ENCODE assay signal across 17 cellular contexts in the genomic region with DNA sequence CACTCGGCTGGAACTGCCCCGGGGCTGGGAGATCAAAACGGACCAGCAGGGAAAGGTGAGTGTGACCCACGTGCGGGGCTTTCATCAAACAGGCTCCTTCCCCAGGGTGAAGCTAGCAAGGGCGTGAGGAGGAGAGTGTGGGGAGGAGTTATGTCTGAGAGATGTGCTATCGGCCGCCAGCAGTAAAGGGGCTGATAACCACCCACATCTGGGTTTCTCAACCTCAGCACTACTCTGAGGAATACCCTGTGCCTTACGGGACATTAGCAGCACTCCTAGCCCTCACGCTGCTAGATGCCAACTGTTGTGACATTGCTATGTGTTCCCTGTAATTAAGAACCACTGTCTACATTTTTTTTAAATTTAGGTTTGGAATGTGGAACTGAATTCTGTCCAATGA.
DNase-seq lines count a peak whose midpoint lies in the region; ATAC-seq, FAIRE-seq and TF ChIP-seq lines count a peak whose summit lies in the region.
"Had no signal": no experiment of that assay in that cellular context is flagged by ENCODE, and none has a peak within 500 bp of the region (broad histone marks: within the 10 kb centered on the region; RNA-seq: fewer than 3 reads in every experiment).

No MANE protein-coding gene starts in this region.

- no peak overlapping the region for H3K56ac ChIP-seq in H1 (replicated peaks; ENCODE audit: insufficient read length, low read depth, low read length)

- no peak for TF ChIP-seq CTCF in AG10803 (conservative IDR thresholded peaks at IDR 0.05; ENCODE audit: low read length)
- no peak for TF ChIP-seq CTCF in H1 (IDR thresholded peaks at IDR 0.05; ENCODE audit: control extremely low read depth in 1 of 3, insufficient read depth in 1 of 3, low read depth in 1 of 3, low read length in 3 of 3)
- no peak for TF ChIP-seq CTCF in omental fat pad (IDR thresholded peaks at IDR 0.05)

- H3K4me1 ChIP-seq in H1 (replicated peaks in 1 of 4; ENCODE audit: control insufficient read depth in 3 of 4, insufficient read depth in 4 of 4, low read length in 3 of 4): peaks cover 0 to 5% (median 2%) of the 10 kb centered on the region in 4 experiments; a peak in 4 of 7 replicates

- H2BK15ac ChIP-seq in H1 (ENCODE audit: low read length): no peak overlapping the region

- POLR2A ChIA-PET in H1 (lab: Charles Lee; ENCODE audit: partially characterized antibody): no interaction called here

- TF ChIP-seq RAD21 in H1 (IDR thresholded peaks at IDR 0.05 in 1 of 2, conservative IDR thresholded peaks at IDR 0.05 in 1 of 2; ENCODE audit: low read depth in 2 of 2, low read length in 2 of 2): no peak

- no peak overlapping the region for H3K9ac ChIP-seq in H1 (replicated peaks in 1 of 4; ENCODE audit: extremely low read depth in 1 of 4, low read depth in 3 of 4, low read length in 3 of 4)
- H3K9ac ChIP-seq: GM23248 had no signal

- H3K14ac ChIP-seq in H1 (ENCODE audit: insufficient read length): no peak overlapping the region

- peak overlapping the region; percentile 82 for H4K8ac ChIP-seq in H1 (ENCODE audit: extremely low read depth, insufficient read depth, low read length)

- H2BK12ac ChIP-seq in H1 (ENCODE audit: low read depth, low read length): no peak overlapping the region

- H3K27me3 ChIP-seq in H1 (replicated peaks in 1 of 4; ENCODE audit: control insufficient read depth in 3 of 4, extremely low read depth in 1 of 4, insufficient read depth in 3 of 4, low read length in 3 of 4): no peaks in the 10 kb centered on the region
- H3K27me3 ChIP-seq: MG63 had no signal

- H3K4ac ChIP-seq in H1 (replicated peaks; ENCODE audit: insufficient read length, low read depth, low read length): no peak overlapping the region

- CTCF ChIA-PET in H1 (lab: Charles Lee; ENCODE audit: partially characterized antibody): interaction anchor here (1.6 to 2.1 kb wide), 2 partner anchors 10 to 12 kb away, joined by 5 to 9 read pairs; no protein-coding TSS in a partner anchor

- H2AK5ac ChIP-seq in H1 (ENCODE audit: low read depth, low read length): no peak overlapping the region

- H3K4me2 ChIP-seq in H1 (ENCODE audit: insufficient read depth in 1 of 2, low read depth in 2 of 2, low read length in 2 of 2): no peak overlapping the region

- no peak overlapping the region for H4K91ac ChIP-seq in H1 (replicated peaks; ENCODE audit: insufficient read length, low read length)

- H4K20me1 ChIP-seq in H1 (replicated peaks in 1 of 2; ENCODE audit: control insufficient read depth in 1 of 2, insufficient read depth in 2 of 2, low read length in 2 of 2): no peaks in the 10 kb centered on the region

- H3K9me3 ChIP-seq in H1 (ENCODE audit: insufficient read depth in 2 of 2, low read depth in 1 of 2, low read length in 1 of 2): no peaks in the 10 kb centered on the region
- H3K9me3 ChIP-seq: HAP-1, MG63 had no signal

- no peak overlapping the region for H2BK5ac ChIP-seq in H1 (ENCODE audit: low read depth, low read length)

- H2BK20ac ChIP-seq in H1 (ENCODE audit: low read length): no peak overlapping the region

- H3K4me3 ChIP-seq in AG10803 (ENCODE audit: low read length): no peak overlapping the region
- no peak overlapping the region for H3K4me3 ChIP-seq in H1 (ENCODE audit: extremely low read depth in 1 of 4, insufficient read depth in 2 of 4, low read depth in 3 of 4, low read length in 4 of 4)
- H3K4me3 ChIP-seq: GM23248, HAP-1, MG63 had no signal

- H3K79me1 ChIP-seq in H1 (ENCODE audit: low read depth, low read length): no peaks in the 10 kb centered on the region

- TF ChIP-seq EP300 in H1 (IDR thresholded peaks at IDR 0.05; ENCODE audit: borderline replicate concordance in 1 of 2, low read depth in 2 of 2, low read length in 2 of 2): no peak

- 92% methylated on average over 10 of the region's 10 CpGs; no CpG with 5 or more reads in 1 of the 2 experiments for WGBS in H1 (ENCODE audit: extremely low coverage in 1 of 2, insufficient coverage in 1 of 2, insufficient read length in 1 of 2, insufficient replicate concordance in 2 of 2, low coverage in 1 of 2, low lambda C conversion rate in 2 of 2, missing lambda C conversion rate in 1 of 2), 2 experiments

- DNase-seq in AG10803 (ENCODE audit: low read depth) (peak; percentile 61), H1 (ENCODE audit: low read depth in 1 of 2, low spot score in 2 of 2) (no peak), omental fat pad (ENCODE audit: low spot score) (no peak), left ventricle myocardium superior (no peak), medulla oblongata (ENCODE audit: extremely low spot score) (no peak)
- DNase-seq: DMS79, GM23248, MG63, NCI-H1048, NCI-H1417 treated with DMSO at 0.1 percent for 48 hours, NCI-H187, NCI-H446, NCI-H526, SHP77 had no signal

- H3K27ac ChIP-seq in H1 (ENCODE audit: low read depth, low read length): no peak overlapping the region
- H3K27ac ChIP-seq: GM23248 had no signal

- H2AFZ ChIP-seq in H1 (ENCODE audit: low read length): no peak overlapping the region
- H2AFZ ChIP-seq: GM23248 had no signal

- intact Hi-C loops in left ventricle myocardium superior (cut with micrococcal nuclease): no loop called here

- H3K23ac ChIP-seq in H1 (ENCODE audit: insufficient read length): no peak overlapping the region

- no peaks in the 10 kb centered on the region for H3K36me3 ChIP-seq in H1 (ENCODE audit: control insufficient read depth in 2 of 4, insufficient read depth in 4 of 4, low read length in 3 of 4)
- H3K36me3 ChIP-seq: HAP-1, MG63 had no signal

- H3K23me2 ChIP-seq in H1 (ENCODE audit: low read depth, low read length): no peaks in the 10 kb centered on the region

- ATAC-seq in HG02885 (IDR thresholded peaks at IDR 0.05; ENCODE audit: poor library complexity, unreplicated experiment) (peak; percentile 72), omental fat pad (ENCODE audit: low FRiP score) (peak; percentile 32), GM19023 (IDR thresholded peaks at IDR 0.05; ENCODE audit: unreplicated experiment) (no peak), left ventricle myocardium superior (no peak)

- no peak overlapping the region for H3K18ac ChIP-seq in H1 (ENCODE audit: extremely low read depth, low read length)

- no peak for TF ChIP-seq POLR2A in H1 (IDR thresholded peaks at IDR 0.05; ENCODE audit: control extremely low read depth in 1 of 2, low read depth in 2 of 2, low read length in 2 of 2)

- no peaks in the 10 kb centered on the region for H3K79me2 ChIP-seq in H1 (ENCODE audit: control insufficient read depth in 1 of 2, insufficient read depth in 2 of 2, low read length in 2 of 2)

- H4K5ac ChIP-seq in H1 (ENCODE audit: insufficient read length, low read depth, low read length): no peak overlapping the region

- H2BK120ac ChIP-seq in H1 (replicated peaks; ENCODE audit: low read depth, low read length): no peak overlapping the region

- FAIRE-seq in H1 (lab: Jason Lieb, UNC): no peak

TF ChIP-seq in H1, 55 proteins besides CTCF, POLR2A, EP300 and RAD21:
- TF ChIP-seq SP1 (IDR thresholded peaks at IDR 0.05; ENCODE audit: low read depth, low read length) (no peak), CHD1 (IDR thresholded peaks at IDR 0.05; ENCODE audit: low read depth, low read length) (no peak), BACH1 (IDR thresholded peaks at IDR 0.05; ENCODE audit: low read length) (no peak), HDAC6 (IDR thresholded peaks at IDR 0.05; ENCODE audit: low read depth, low read length) (no peak), CHD2 (IDR thresholded peaks at IDR 0.05; ENCODE audit: low read length) (no peak), YY1 (IDR thresholded peaks at IDR 0.05; ENCODE audit: low read depth, low read length) (no peak)
- TF ChIP-seq, protein P1, sequence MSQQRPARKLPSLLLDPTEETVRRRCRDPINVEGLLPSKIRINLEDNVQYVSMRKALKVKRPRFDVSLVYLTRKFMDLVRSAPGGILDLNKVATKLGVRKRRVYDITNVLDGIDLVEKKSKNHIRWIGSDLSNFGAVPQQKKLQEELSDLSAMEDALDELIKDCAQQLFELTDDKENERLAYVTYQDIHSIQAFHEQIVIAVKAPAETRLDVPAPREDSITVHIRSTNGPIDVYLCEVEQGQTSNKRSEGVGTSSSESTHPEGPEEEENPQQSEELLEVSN (IDR thresholded peaks at IDR 0.05): no peak

Comparison
In these comparisons a context has a peak if more than half of its experiments do, and no peak if none do; other contexts are left out.
1. ATAC-seq: peak in HG02885 (single experiment) and omental fat pad (single experiment); none in GM19023 (single experiment) and left ventricle myocardium superior (single experiment).